ENCODE assay signal across 8 cellular contexts in genomic region chr17:51119415-51120356, GRCh38. TPM values are rescaled to one million over a fixed set of nuclear protein-coding genes. Genes with fewer than 3 reads are reported as not detected.
DNase-seq lines count a peak whose midpoint lies in the region; TF ChIP-seq lines count a peak whose summit lies in the region.

No MANE protein-coding gene starts in this region.

- peak; percentile 5 for TF ChIP-seq CTCF in liver (IDR thresholded peaks at IDR 0.05; ENCODE audit: low read depth, low read length, missing input control)

- H3K9me3 ChIP-seq in ectodermal cell (ENCODE audit: control insufficient read depth, low read length) (no peaks in the 10 kb centered on the region), liver (ENCODE audit: control insufficient read depth in 4 of 4, low read length in 3 of 4) (no peaks in the 10 kb centered on the region)

- TF ChIP-seq RAD21 in liver (IDR thresholded peaks at IDR 0.05), result peak; percentile 48 to 64

- H3K36me3 ChIP-seq in ectodermal cell (ENCODE audit: control insufficient read depth, insufficient read depth, low read length), result no peaks in the 10 kb centered on the region
- no peaks in the 10 kb centered on the region for H3K36me3 ChIP-seq in liver (ENCODE audit: control insufficient read depth in 4 of 4, insufficient read depth in 3 of 4, low read depth in 1 of 4, low read length in 3 of 4)

- H3K4me3 ChIP-seq in ectodermal cell (ENCODE audit: insufficient read depth, low read depth, low read length) (peak overlapping the region; percentile 91), liver (ENCODE audit: low read depth in 1 of 3, low read length in 3 of 3) (peak overlapping the region; percentile 74 to 100 (median 84))

- DNase-seq in NCI-H2029 (lab: John Stamatoyannopoulos, UW) (peak; percentile 23), NCI-H2029 treated with DMSO at 0.1 percent for 48 hours (lab: John Stamatoyannopoulos, UW) (no peak), HEK293T (ENCODE audit: extremely low spot score) (peak; percentile 55), MV-4-11 (lab: John Stamatoyannopoulos, UW) (peak; percentile 49)
- peak; percentile 42 to 58 for DNase-seq in activated CD4-positive, alpha-beta T cell treated with anti-CD3 and anti-CD28 coated beads, Interleukin-2, amount 50 U/mL, for 48 hours
- DNase-seq in stimulated activated CD8-positive, alpha-beta memory T cell treated with anti-CD3 and anti-CD28 coated beads, Interleukin-12 subunit alpha, Interleukin-12 subunit beta, amount 100 ng/mL, for 4 hours (ENCODE audit: low read depth), result peak; percentile 17

- H3K9ac ChIP-seq in liver (ENCODE audit: low read depth in 1 of 2, low read length in 2 of 2), result peak overlapping the region; percentile 82

- WGBS in ectodermal cell, 2 experiments, result 4 to 5% methylated on average over 46 to 49 of the region's 49 CpGs
- under 1% methylated on average over 49 of the region's 49 CpGs for WGBS in liver

- peaks cover 11% of the 10 kb centered on the region for H3K4me1 ChIP-seq in ectodermal cell (ENCODE audit: control insufficient read depth, insufficient read depth, low read length)
- H3K4me1 ChIP-seq in liver (ENCODE audit: control insufficient read depth in 4 of 4, insufficient read depth in 4 of 4, low read length in 3 of 4), result peaks cover 5 to 42% (median 30%) of the 10 kb centered on the region in 4 donors

- H3K27ac ChIP-seq in ectodermal cell (ENCODE audit: insufficient read depth, low read depth, low read length, poor library complexity, severe bottlenecking), result peak overlapping the region; percentile 30
- peak overlapping the region; percentile 89 to 98 for H3K27ac ChIP-seq in liver (ENCODE audit: low read depth in 1 of 2, low read length in 2 of 2)

- POLR2A ChIA-PET in HEK293T (lab: Yijun Ruan, JAX), result interaction anchor here (0.9 to 4.2 kb wide), 14 partner anchors 8 to 570 kb away, joined by 3 to 60 read pairs (median 4); partner anchors contain the start of genes NME1 and NME2

- CTCF ChIA-PET in HEK293T (lab: Yijun Ruan, JAX), result interaction anchor here (0.9 to 1.3 kb wide), 2 partner anchors 33 to 34 kb away, joined by 5 to 8 read pairs; partner anchors contain the start of gene NME1

- H3K27me3 ChIP-seq in ectodermal cell (ENCODE audit: control insufficient read depth, insufficient read depth, low read length, poor library complexity, severe bottlenecking) (peaks cover 8% of the 10 kb centered on the region), liver (ENCODE audit: control insufficient read depth in 4 of 4, insufficient read depth in 4 of 4, low read length in 3 of 4) (no peaks in the 10 kb centered on the region)

TF ChIP-seq in HEK293T, 16 proteins besides CTCF, POLR2A, EP300 and RAD21:
- TF ChIP-seq CTBP1 (IDR thresholded peaks at IDR 0.05; ENCODE audit: borderline replicate concordance) (0 out of 2 replicates have a peak, but pooled peaks have one; percentile 39), ELF4 (IDR thresholded peaks at IDR 0.05) (no peak), PKNOX1 (IDR thresholded peaks at IDR 0.05) (peak; percentile 76)

TF ChIP-seq in liver, 16 proteins besides CTCF, POLR2A, EP300 and RAD21:
- TF ChIP-seq REST (IDR thresholded peaks at IDR 0.05) (peak; percentile 94), MAX (IDR thresholded peaks at IDR 0.05) (peak; percentile 24), FOXA2 (IDR thresholded peaks at IDR 0.05) (no peak), GABPA (IDR thresholded peaks at IDR 0.05 in 1 of 2, conservative IDR thresholded peaks at IDR 0.05 in 1 of 2) (no peak), NR2F2 (IDR thresholded peaks at IDR 0.05) (no peak), EGR1 (IDR thresholded peaks at IDR 0.05; ENCODE audit: low read depth in 2 of 2) (no peak), RXRA (IDR thresholded peaks at IDR 0.05) (peak in 1 of 2 donors; percentile 15), TAF1 (conservative IDR thresholded peaks at IDR 0.05) (no peak), ZBTB33 (IDR thresholded peaks at IDR 0.05) (no peak), ATF3 (IDR thresholded peaks at IDR 0.05) (no peak), HNF4G (IDR thresholded peaks at IDR 0.05) (no peak), FOXA1 (IDR thresholded peaks at IDR 0.05) (no peak), SP1 (IDR thresholded peaks at IDR 0.05) (no peak)
TF ChIP-seq in liver: peak in this region for 3.

RNA-seq across cellular contexts. Expression of gene SPAG9, which starts 1.0 kb away (rescaled TPM):
- polyA plus RNA-seq in ectodermal cell (2013, experiment 1 of 4), result 82.7 TPM
- 87.8 TPM for polyA plus RNA-seq in ectodermal cell (2013, experiment 2 of 4)
- 75.0 TPM for polyA plus RNA-seq in ectodermal cell (2013, experiment 3 of 4)
- polyA plus RNA-seq in ectodermal cell (2013, experiment 4 of 4), result 98.5 TPM
- 10 to 100 TPM; 24.5 to 94.0 TPM for total RNA-seq in liver
- 10 to 100 TPM; 12.0 to 12.3 TPM for polyA plus RNA-seq in liver

RNA-seq across cellular contexts. Expression of gene NME1, which starts 33.7 kb away (rescaled TPM):
- polyA plus RNA-seq in ectodermal cell (2013, experiment 1 of 4), result 158 TPM
- polyA plus RNA-seq in ectodermal cell (2013, experiment 2 of 4), result 117 TPM
- polyA plus RNA-seq in ectodermal cell (2013, experiment 3 of 4), result 95.7 TPM
- polyA plus RNA-seq in ectodermal cell (2013, experiment 4 of 4), result 98.6 TPM
- total RNA-seq in liver, result 10 to 100 TPM; 26.7 to 30.9 TPM
- 10 to 100 TPM; 83.8 to 97.3 TPM for polyA plus RNA-seq in liver

RNA-seq across cellular contexts. Expression of gene NME2, which starts 46.5 kb away (rescaled TPM):
- polyA plus RNA-seq in ectodermal cell (2013, experiment 1 of 4), result 472 TPM
- 435 TPM for polyA plus RNA-seq in ectodermal cell (2013, experiment 2 of 4)
- 375 TPM for polyA plus RNA-seq in ectodermal cell (2013, experiment 3 of 4)
- 396 TPM for polyA plus RNA-seq in ectodermal cell (2013, experiment 4 of 4)
- 100 to 1,000 TPM; 170 to 182 TPM for total RNA-seq in liver
- 100 to 1,000 TPM; 202 to 310 TPM for polyA plus RNA-seq in liver
